13 cellular contexts compared by ENCODE assay signal in genomic region chr9:89444212-89444611, GRCh38. TPM values are rescaled to one million over a fixed set of nuclear protein-coding genes. Genes with fewer than 3 reads are reported as not detected.
DNase-seq lines count a peak whose midpoint lies in the region; ATAC-seq, FAIRE-seq and TF ChIP-seq lines count a peak whose summit lies in the region.
"Had no signal": no experiment of that assay in that cellular context is flagged by ENCODE, and none has a peak within 500 bp of the region (broad histone marks: within the 10 kb centered on the region; RNA-seq: fewer than 3 reads in every experiment).

No MANE protein-coding gene starts in this region.

- no peak for TF ChIP-seq POLR2A in GM12891 (IDR thresholded peaks at IDR 0.05; ENCODE audit: low read depth, low read length)

- peaks cover 100% of the 10 kb centered on the region for H4K20me1 ChIP-seq in BLaER1

- peak overlapping the region; percentile 94 for H3K27ac Mint-ChIP-seq in activated naive CD8-positive, alpha-beta T cell treated with anti-CD3 and anti-CD28 coated beads, Interleukin-2, amount 10 ng/mL, durations not matched to agents 7 days and 5 days
- peak overlapping the region; percentile 92 to 99 (median 98) for H3K27ac Mint-ChIP-seq in naive thymus-derived CD8-positive, alpha-beta T cell

- peak overlapping the region; percentile 83 for H3K4me2 ChIP-seq in BLaER1

- H3K36me3 ChIP-seq in BLaER1 = peaks cover 50% of the 10 kb centered on the region

- POLR2A ChIA-PET in activated naive CD8-positive, alpha-beta T cell treated with anti-CD3 and anti-CD28 coated beads, Interleukin-2, amount 10 ng/mL, durations not matched to agents 7 days and 5 days (lab: Charles Lee) = interaction anchor here (1.0 to 2.1 kb wide), 8 partner anchors 15 to 58 kb away, joined by 3 to 9 read pairs (median 3); no protein-coding TSS in a partner anchor
- POLR2A ChIA-PET in naive thymus-derived CD8-positive, alpha-beta T cell (lab: Charles Lee) = interaction anchor here (0.7 to 11.2 kb wide), 14 partner anchors 10 to 112 kb away, joined by 3 to 108 read pairs (median 4); no protein-coding TSS in a partner anchor

- no peaks in the 10 kb centered on the region for H3K27me3 ChIP-seq in BLaER1
- H3K27me3 ChIP-seq: testis had no signal

- peaks cover 77% of the 10 kb centered on the region for H3K4me1 Mint-ChIP-seq in activated naive CD8-positive, alpha-beta T cell treated with anti-CD3 and anti-CD28 coated beads, Interleukin-2, amount 10 ng/mL, durations not matched to agents 7 days and 5 days
- H3K4me1 Mint-ChIP-seq in naive thymus-derived CD8-positive, alpha-beta T cell = peaks cover 52 to 97% (median 93%) of the 10 kb centered on the region in 4 donors

- H3K4me3 ChIP-seq in BLaER1 = no peak overlapping the region
- H3K4me3 ChIP-seq: testis had no signal

- H3K27ac ChIP-seq in BLaER1 = peak overlapping the region; percentile 75; the same call in 1 of the 2 replicates
- H3K27ac ChIP-seq: testis had no signal

- DNase-seq in activated CD4-positive, alpha-beta T cell treated with anti-CD3 and anti-CD28 coated beads for 48 hours = peak; percentile 69
- DNase-seq in activated naive CD8-positive, alpha-beta T cell treated with anti-CD3 and anti-CD28 coated beads, Interleukin-2, amount 10 ng/mL, durations not matched to agents 7 days and 5 days = no peak
- peak in 9 of 10 donors; percentile 44 to 88 (median 76) for DNase-seq in naive thymus-derived CD8-positive, alpha-beta T cell
- DNase-seq in GM12891 (ENCODE audit: insufficient read length, low spot score) (no peak), NCI-H2171 (lab: John Stamatoyannopoulos, UW) (no peak)
- DNase-seq: AML-193, NCI-H446 treated with DMSO at 0.1 percent for 48 hours, SHP77 treated with DMSO at 0.1 percent for 48 hours, testis had no signal

- H3K9me3 Mint-ChIP-seq in activated naive CD8-positive, alpha-beta T cell treated with anti-CD3 and anti-CD28 coated beads, Interleukin-2, amount 10 ng/mL, durations not matched to agents 7 days and 5 days = no peaks in the 10 kb centered on the region
- H3K9me3 Mint-ChIP-seq in naive thymus-derived CD8-positive, alpha-beta T cell = no peaks in the 10 kb centered on the region

- peaks cover 28% of the 10 kb centered on the region for H3K36me3 Mint-ChIP-seq in activated naive CD8-positive, alpha-beta T cell treated with anti-CD3 and anti-CD28 coated beads, Interleukin-2, amount 10 ng/mL, durations not matched to agents 7 days and 5 days
- H3K36me3 Mint-ChIP-seq in naive thymus-derived CD8-positive, alpha-beta T cell = peaks cover 3 to 69% (median 7%) of the 10 kb centered on the region in 3 donors

- no peak for FAIRE-seq in GM12891 (lab: Jason Lieb, UNC)
- FAIRE-seq: H54 had no signal

- peak overlapping the region; percentile 46; the same call in 1 of the 2 replicates for H3K9ac ChIP-seq in BLaER1

- no peaks in the 10 kb centered on the region for H3K9me3 ChIP-seq in BLaER1
- H3K9me3 ChIP-seq: testis had no signal

- peak; percentile 83 for ATAC-seq in activated naive CD8-positive, alpha-beta T cell treated with anti-CD3 and anti-CD28 coated beads, Interleukin-2, amount 10 ng/mL, durations not matched to agents 7 days and 5 days (ENCODE audit: low read depth)
- peak; percentile 84 to 98 for ATAC-seq in naive thymus-derived CD8-positive, alpha-beta T cell
- ATAC-seq in HG03442 (IDR thresholded peaks at IDR 0.05; ENCODE audit: unreplicated experiment) = no peak
- ATAC-seq in GM19035 (IDR thresholded peaks at IDR 0.05; ENCODE audit: unreplicated experiment) = no peak

- peak overlapping the region; percentile 57 for H3K4me3 Mint-ChIP-seq in activated naive CD8-positive, alpha-beta T cell treated with anti-CD3 and anti-CD28 coated beads, Interleukin-2, amount 10 ng/mL, durations not matched to agents 7 days and 5 days
- peak overlapping the region; percentile 46 to 87 (median 72) for H3K4me3 Mint-ChIP-seq in naive thymus-derived CD8-positive, alpha-beta T cell

- no peaks in the 10 kb centered on the region for H3K27me3 Mint-ChIP-seq in activated naive CD8-positive, alpha-beta T cell treated with anti-CD3 and anti-CD28 coated beads, Interleukin-2, amount 10 ng/mL, durations not matched to agents 7 days and 5 days
- no peaks in the 10 kb centered on the region for H3K27me3 Mint-ChIP-seq in naive thymus-derived CD8-positive, alpha-beta T cell

- H3K4me1 ChIP-seq in BLaER1 = peaks cover 97% of the 10 kb centered on the region

TF ChIP-seq in GM12891, 5 proteins besides CTCF, POLR2A, EP300 and RAD21:
- TF ChIP-seq POLR2AphosphoS5 (IDR thresholded peaks at IDR 0.05; ENCODE audit: low read depth, low read length) (no peak), POU2F2 (IDR thresholded peaks at IDR 0.05; ENCODE audit: low read depth, low read length) (no peak), TAF1 (IDR thresholded peaks at IDR 0.05; ENCODE audit: low read depth, low read length) (no peak), SPI1 (IDR thresholded peaks at IDR 0.05; ENCODE audit: low read depth, low read length) (no peak), PAX5 (IDR thresholded peaks at IDR 0.05; ENCODE audit: insufficient read depth, low read length, severe bottlenecking) (no peak)

RNA-seq across cellular contexts. Expression of gene SEMA4D, which starts 53.7 kb away (rescaled TPM):
- total RNA-seq in activated naive CD8-positive, alpha-beta T cell treated with anti-CD3 and anti-CD28 coated beads, Interleukin-2, amount 10 ng/mL, durations not matched to agents 7 days and 5 days = 100 to 1,000 TPM; 370 to 391 TPM
- 100 to 1,000 TPM; 565 to 573 TPM for total RNA-seq in naive thymus-derived CD8-positive, alpha-beta T cell
- polyA plus RNA-seq in naive thymus-derived CD8-positive, alpha-beta T cell = 100 to 1,000 TPM; 154 to 359 (median 176) TPM
- 42.2 TPM for polyA plus RNA-seq in GM12891 (2012; ENCODE audit: low read depth, missing spikeins)

Comparison
In these comparisons a context has a peak if more than half of its experiments do, and no peak if none do; other contexts are left out.
1. DNase-seq: peak in activated CD4-positive, alpha-beta T cell treated with anti-CD3 and anti-CD28 coated beads for 48 hours (single experiment) and naive thymus-derived CD8-positive, alpha-beta T cell (9 of 10); none in activated naive CD8-positive, alpha-beta T cell treated with anti-CD3 and anti-CD28 coated beads, Interleukin-2, amount 10 ng/mL, durations not matched to agents 7 days and 5 days (single experiment), GM12891 (single experiment) and NCI-H2171 (single experiment).
2. ATAC-seq: peak in activated naive CD8-positive, alpha-beta T cell treated with anti-CD3 and anti-CD28 coated beads, Interleukin-2, amount 10 ng/mL, durations not matched to agents 7 days and 5 days (single experiment) and naive thymus-derived CD8-positive, alpha-beta T cell (2 of 2); none in HG03442 (single experiment) and GM19035 (single experiment).